2 cellular contexts compared by ENCODE assay signal in the genomic region with DNA sequence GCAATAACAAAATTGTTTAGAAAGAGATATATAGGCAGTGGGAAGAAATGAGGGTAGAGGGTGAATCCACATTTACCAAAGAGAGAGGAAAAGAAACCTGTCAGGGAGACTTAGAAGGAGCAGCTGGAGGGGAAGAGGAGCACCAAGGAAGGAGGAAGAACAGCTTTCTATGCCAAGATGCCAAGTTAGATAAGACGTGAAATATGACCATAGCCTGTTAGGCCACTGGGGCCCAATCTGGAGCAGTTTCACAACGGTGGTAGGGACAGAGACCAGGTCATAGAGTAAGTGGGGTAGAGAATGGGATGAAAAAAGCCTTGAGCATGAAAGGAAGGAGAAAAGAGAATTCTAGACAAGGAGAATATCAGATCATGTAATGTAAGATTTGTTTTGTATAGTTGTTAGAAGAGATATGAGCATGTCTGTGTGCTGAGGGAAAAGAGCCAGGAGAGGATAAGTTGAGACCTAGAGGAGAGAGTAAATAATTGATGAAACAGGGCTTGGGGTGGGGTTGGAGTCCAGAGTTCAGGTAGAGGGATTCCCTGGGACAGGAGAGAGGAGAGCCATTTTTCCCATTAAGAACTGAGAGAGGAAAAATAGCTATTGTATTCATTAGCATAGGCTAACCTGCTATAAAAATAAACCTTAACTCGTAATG.
A peak's percentile ranks its signal among the peaks of the same experiment; 100 is the strongest.
TF ChIP-seq lines count a peak whose summit lies in the region.

No MANE protein-coding gene starts in this region.

TF ChIP-seq in K562, 482 proteins besides CTCF, POLR2A, EP300 and RAD21:
- TF ChIP-seq MEIS2 (IDR thresholded peaks at IDR 0.05; ENCODE audit: partially characterized antibody) (peak; percentile 22), PTRF (tag; IDR thresholded peaks at IDR 0.05) (no peak)

TF ChIP-seq in liver, 16 proteins besides CTCF, POLR2A, EP300 and RAD21:
- TF ChIP-seq FOXA2 (IDR thresholded peaks at IDR 0.05) (peak; percentile 59), YY1 (IDR thresholded peaks at IDR 0.05) (peak; percentile 88), RXRA (IDR thresholded peaks at IDR 0.05) (peak; percentile 64 to 81), GABPA (IDR thresholded peaks at IDR 0.05 in 1 of 2, conservative IDR thresholded peaks at IDR 0.05 in 1 of 2) (no peak), HNF4G (IDR thresholded peaks at IDR 0.05) (peak; percentile 87), SP1 (IDR thresholded peaks at IDR 0.05) (peak; percentile 91), JUND (IDR thresholded peaks at IDR 0.05) (peak in 1 of 2 donors; percentile 70), EGR1 (IDR thresholded peaks at IDR 0.05; ENCODE audit: low read depth in 2 of 2) (peak in 1 of 2 donors; percentile 25), NR2F2 (IDR thresholded peaks at IDR 0.05) (no peak), HNF4A (conservative IDR thresholded peaks at IDR 0.05) (peak; percentile 96 to 98), FOXA1 (IDR thresholded peaks at IDR 0.05) (peak; percentile 50)
- TF ChIP-seq, protein P1, sequence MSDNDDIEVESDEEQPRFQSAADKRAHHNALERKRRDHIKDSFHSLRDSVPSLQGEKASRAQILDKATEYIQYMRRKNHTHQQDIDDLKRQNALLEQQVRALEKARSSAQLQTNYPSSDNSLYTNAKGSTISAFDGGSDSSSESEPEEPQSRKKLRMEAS (IDR thresholded peaks at IDR 0.05), result peak; percentile 63
- TF ChIP-seq, protein P2, sequence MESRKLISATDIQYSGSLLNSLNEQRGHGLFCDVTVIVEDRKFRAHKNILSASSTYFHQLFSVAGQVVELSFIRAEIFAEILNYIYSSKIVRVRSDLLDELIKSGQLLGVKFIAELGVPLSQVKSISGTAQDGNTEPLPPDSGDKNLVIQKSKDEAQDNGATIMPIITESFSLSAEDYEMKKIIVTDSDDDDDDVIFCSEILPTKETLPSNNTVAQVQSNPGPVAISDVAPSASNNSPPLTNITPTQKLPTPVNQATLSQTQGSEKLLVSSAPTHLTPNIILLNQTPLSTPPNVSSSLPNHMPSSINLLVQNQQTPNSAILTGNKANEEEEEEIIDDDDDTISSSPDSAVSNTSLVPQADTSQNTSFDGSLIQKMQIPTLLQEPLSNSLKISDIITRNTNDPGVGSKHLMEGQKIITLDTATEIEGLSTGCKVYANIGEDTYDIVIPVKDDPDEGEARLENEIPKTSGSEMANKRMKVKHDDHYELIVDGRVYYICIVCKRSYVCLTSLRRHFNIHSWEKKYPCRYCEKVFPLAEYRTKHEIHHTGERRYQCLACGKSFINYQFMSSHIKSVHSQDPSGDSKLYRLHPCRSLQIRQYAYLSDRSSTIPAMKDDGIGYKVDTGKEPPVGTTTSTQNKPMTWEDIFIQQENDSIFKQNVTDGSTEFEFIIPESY (IDR thresholded peaks at IDR 0.05), result peak; percentile 13
- TF ChIP-seq, protein P3, sequence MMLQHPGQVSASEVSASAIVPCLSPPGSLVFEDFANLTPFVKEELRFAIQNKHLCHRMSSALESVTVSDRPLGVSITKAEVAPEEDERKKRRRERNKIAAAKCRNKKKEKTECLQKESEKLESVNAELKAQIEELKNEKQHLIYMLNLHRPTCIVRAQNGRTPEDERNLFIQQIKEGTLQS (IDR thresholded peaks at IDR 0.05), result no peak
- TF ChIP-seq, protein P4, sequence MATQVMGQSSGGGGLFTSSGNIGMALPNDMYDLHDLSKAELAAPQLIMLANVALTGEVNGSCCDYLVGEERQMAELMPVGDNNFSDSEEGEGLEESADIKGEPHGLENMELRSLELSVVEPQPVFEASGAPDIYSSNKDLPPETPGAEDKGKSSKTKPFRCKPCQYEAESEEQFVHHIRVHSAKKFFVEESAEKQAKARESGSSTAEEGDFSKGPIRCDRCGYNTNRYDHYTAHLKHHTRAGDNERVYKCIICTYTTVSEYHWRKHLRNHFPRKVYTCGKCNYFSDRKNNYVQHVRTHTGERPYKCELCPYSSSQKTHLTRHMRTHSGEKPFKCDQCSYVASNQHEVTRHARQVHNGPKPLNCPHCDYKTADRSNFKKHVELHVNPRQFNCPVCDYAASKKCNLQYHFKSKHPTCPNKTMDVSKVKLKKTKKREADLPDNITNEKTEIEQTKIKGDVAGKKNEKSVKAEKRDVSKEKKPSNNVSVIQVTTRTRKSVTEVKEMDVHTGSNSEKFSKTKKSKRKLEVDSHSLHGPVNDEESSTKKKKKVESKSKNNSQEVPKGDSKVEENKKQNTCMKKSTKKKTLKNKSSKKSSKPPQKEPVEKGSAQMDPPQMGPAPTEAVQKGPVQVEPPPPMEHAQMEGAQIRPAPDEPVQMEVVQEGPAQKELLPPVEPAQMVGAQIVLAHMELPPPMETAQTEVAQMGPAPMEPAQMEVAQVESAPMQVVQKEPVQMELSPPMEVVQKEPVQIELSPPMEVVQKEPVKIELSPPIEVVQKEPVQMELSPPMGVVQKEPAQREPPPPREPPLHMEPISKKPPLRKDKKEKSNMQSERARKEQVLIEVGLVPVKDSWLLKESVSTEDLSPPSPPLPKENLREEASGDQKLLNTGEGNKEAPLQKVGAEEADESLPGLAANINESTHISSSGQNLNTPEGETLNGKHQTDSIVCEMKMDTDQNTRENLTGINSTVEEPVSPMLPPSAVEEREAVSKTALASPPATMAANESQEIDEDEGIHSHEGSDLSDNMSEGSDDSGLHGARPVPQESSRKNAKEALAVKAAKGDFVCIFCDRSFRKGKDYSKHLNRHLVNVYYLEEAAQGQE (IDR thresholded peaks at IDR 0.05), result peak; percentile 39
TF ChIP-seq in liver: peak in this region for 12.
